ENCODE assay signal across 8 cellular contexts in the genomic region with DNA sequence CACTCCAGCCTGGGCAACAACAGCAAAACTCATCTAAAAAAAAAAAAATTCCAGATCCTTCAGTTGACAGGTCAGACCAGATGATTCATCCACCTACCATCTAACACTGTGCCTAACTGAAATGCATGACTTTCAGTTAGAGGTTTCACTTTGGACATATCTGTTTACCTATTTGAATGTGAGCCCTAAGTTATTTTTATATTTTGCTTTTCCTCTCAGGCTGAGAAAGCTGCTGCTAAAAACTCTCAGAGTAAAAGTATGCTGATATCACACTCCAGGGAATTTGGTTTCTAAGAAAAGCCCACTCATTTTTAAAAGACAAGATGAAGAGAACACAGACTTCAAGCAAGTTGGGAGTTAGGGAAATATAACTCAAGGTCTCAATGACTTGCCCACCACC.
DNase-seq lines count a peak whose midpoint lies in the region; ATAC-seq and TF ChIP-seq lines count a peak whose summit lies in the region.

No MANE protein-coding gene starts in this region.

- CTCF ChIA-PET in T-cell (lab: Charles Lee): no interaction called here

- H3K4me1 ChIP-seq in suprapubic skin: peaks cover 20% of the 10 kb centered on the region

- H3K27me3 Mint-ChIP-seq in activated T-cell treated with anti-CD3 and anti-CD28 coated beads, Interleukin-2, amount 50 U/mL, for 4 hours (ENCODE audit: low read depth): no peaks in the 10 kb centered on the region
- no peaks in the 10 kb centered on the region for H3K27me3 Mint-ChIP-seq in osteocyte (ENCODE audit: unreplicated experiment)
- no peaks in the 10 kb centered on the region for H3K27me3 Mint-ChIP-seq in T-cell

- peak; percentile 62 to 77 for ATAC-seq in activated T-cell treated with anti-CD3 and anti-CD28 coated beads, Interleukin-2, amount 50 U/mL, for 4 hours
- ATAC-seq in HG03045 (IDR thresholded peaks at IDR 0.05; ENCODE audit: unreplicated experiment): peak; percentile 90
- no peak for ATAC-seq in T-cell (replicated peaks in 1 of 4)

- H3K9me3 ChIP-seq in suprapubic skin: no peaks in the 10 kb centered on the region

- H3K36me3 Mint-ChIP-seq in activated T-cell treated with anti-CD3 and anti-CD28 coated beads, Interleukin-2, amount 50 U/mL, for 4 hours (ENCODE audit: insufficient read depth): peaks cover 19% of the 10 kb centered on the region
- H3K36me3 Mint-ChIP-seq in osteocyte (ENCODE audit: unreplicated experiment) (no peaks in the 10 kb centered on the region), T-cell (peaks cover 46% of the 10 kb centered on the region)

- peak overlapping the region; percentile 65 for H3K27ac Mint-ChIP-seq in osteocyte (ENCODE audit: unreplicated experiment)
- no peak overlapping the region for H3K27ac Mint-ChIP-seq in T-cell

- no peak for TF ChIP-seq POLR2A in suprapubic skin (IDR thresholded peaks at IDR 0.05)

- H3K27me3 ChIP-seq in suprapubic skin: no peaks in the 10 kb centered on the region

- no peak overlapping the region for H3K4me3 ChIP-seq in suprapubic skin

- no peak for TF ChIP-seq EP300 in suprapubic skin (IDR thresholded peaks at IDR 0.05)

- POLR2A ChIA-PET in T-cell (lab: Charles Lee): interaction anchor here in 1 of 2 donors (0.6 kb wide), 1 partner anchor 27 kb away, joined by 3 read pairs; no protein-coding TSS in a partner anchor

- intact Hi-C loops in head of caudate nucleus (cut with DNase I): no loop called here

- TF ChIP-seq CTCF in osteocyte (IDR thresholded peaks at IDR 0.05) (no peak), suprapubic skin (IDR thresholded peaks at IDR 0.05) (no peak)

- H3K4me3 Mint-ChIP-seq in activated T-cell treated with anti-CD3 and anti-CD28 coated beads, Interleukin-2, amount 50 U/mL, for 4 hours: no peak overlapping the region
- H3K4me3 Mint-ChIP-seq in osteocyte (ENCODE audit: unreplicated experiment) (peak overlapping the region; percentile 3), T-cell (no peak overlapping the region)

- peaks cover 47% of the 10 kb centered on the region for H3K4me1 Mint-ChIP-seq in activated T-cell treated with anti-CD3 and anti-CD28 coated beads, Interleukin-2, amount 50 U/mL, for 4 hours (ENCODE audit: low read depth)
- peaks cover 25% of the 10 kb centered on the region for H3K4me1 Mint-ChIP-seq in osteocyte (ENCODE audit: unreplicated experiment)
- peaks cover 38 to 43% (median 42%) of the 10 kb centered on the region in 3 donors for H3K4me1 Mint-ChIP-seq in T-cell

- DNase-seq in activated T-cell treated with anti-CD3 and anti-CD28 coated beads, Interleukin-2, amount 50 U/mL, for 4 hours: no peak
- no peak for DNase-seq in activated T-cell treated with anti-CD3 and anti-CD28 coated beads, Interleukin-2, amount 50 U/mL, for 1 hour
- DNase-seq in amniotic stem cell (lab: John Stamatoyannopoulos, UW) (peak; percentile 7), osteocyte (ENCODE audit: extremely low spot score, unreplicated experiment) (no peak), suprapubic skin (ENCODE audit: low spot score in 2 of 2) (no peak), head of caudate nucleus (no peak), T-cell (no peak)

- no peak overlapping the region for H3K27ac ChIP-seq in suprapubic skin

- H3K36me3 ChIP-seq in suprapubic skin: no peaks in the 10 kb centered on the region

- peaks cover 4% of the 10 kb centered on the region for H3K9me3 Mint-ChIP-seq in activated T-cell treated with anti-CD3 and anti-CD28 coated beads, Interleukin-2, amount 50 U/mL, for 4 hours
- H3K9me3 Mint-ChIP-seq in osteocyte (ENCODE audit: unreplicated experiment) (no peaks in the 10 kb centered on the region), T-cell (no peaks in the 10 kb centered on the region)

Comparison
In these comparisons a context has a peak if more than half of its experiments do, and no peak if none do; other contexts are left out.
1. ATAC-seq: peak in activated T-cell treated with anti-CD3 and anti-CD28 coated beads, Interleukin-2, amount 50 U/mL, for 4 hours (2 of 2) and HG03045 (single experiment); none in T-cell (0 of 4).